ENCODE assay signal across 8 cellular contexts in genomic region chr15:64162869-64163661, GRCh38. TPM values are rescaled to one million over a fixed set of nuclear protein-coding genes. Genes with fewer than 3 reads are reported as not detected.
DNase-seq lines count a peak whose midpoint lies in the region; ATAC-seq, FAIRE-seq and TF ChIP-seq lines count a peak whose summit lies in the region.

PPIB (minus strand) TSS chr15:64163022; CDS start chr15:64162986, 36 bp downstream.

- intact Hi-C loops in spleen (cut with DNase I; ENCODE audit: low total_unique reads), result no loop called here

- WGBS in spleen, 5 donors, result 0 to 1% (median 1%) methylated on average over 12 to 69 of the region's 69 CpGs

- TF ChIP-seq POLR2A in spleen (IDR thresholded peaks at IDR 0.05), result peak in 2 of 3 donors; percentile 38 to 51

- H3K4me1 ChIP-seq in spleen, result peaks cover 22 to 63% (median 60%) of the 10 kb centered on the region in 6 donors

- peak; percentile 27 for TF ChIP-seq CTCF in WI38 (IDR thresholded peaks at IDR 0.05; ENCODE audit: low read depth, low read length)
- peak; percentile 62 for TF ChIP-seq CTCF in bronchial epithelial cell (IDR thresholded peaks at IDR 0.05; ENCODE audit: insufficient read depth, low read length, severe bottlenecking)
- TF ChIP-seq CTCF in spleen (IDR thresholded peaks at IDR 0.05 in 8 of 11, conservative IDR thresholded peaks at IDR 0.05 in 3 of 11), result peak in 8 of 11 experiments; percentile 14 to 70 (median 52)

- peaks cover 43 to 49% of the 10 kb centered on the region in 2 donors for H3K4me1 Mint-ChIP-seq in immature natural killer cell

- H3K4me3 ChIP-seq in WI38 (ENCODE audit: low read depth, low read length), result peak within 1 kb of the TSS; percentile 82
- peak within 1 kb of the TSS; percentile 74 for H3K4me3 ChIP-seq in bronchial epithelial cell (ENCODE audit: low read depth, low read length)
- peak within 1 kb of the TSS; percentile 88 to 96 (median 92) for H3K4me3 ChIP-seq in spleen

- peaks cover 11 to 23% (median 12%) of the 10 kb centered on the region in 3 donors for H3K36me3 Mint-ChIP-seq in immature natural killer cell

- H3K36me3 ChIP-seq in bronchial epithelial cell (ENCODE audit: control insufficient read depth, insufficient read depth, low read length) (peaks cover 24% of the 10 kb centered on the region), spleen (peaks cover 3 to 38% (median 33%) of the 10 kb centered on the region in 6 donors)

- H3K9me3 ChIP-seq in spleen, result no peaks in the 10 kb centered on the region

- peak within 1 kb of the TSS; percentile 76 to 96 (median 92) for H3K27ac ChIP-seq in spleen

- H3K27ac Mint-ChIP-seq in immature natural killer cell, result peak within 1 kb of the TSS; percentile 89 to 99 (median 96)

- peak within 1 kb of the TSS; percentile 84 to 91 (median 86) for H3K4me3 Mint-ChIP-seq in immature natural killer cell

- DNase-seq in AG08396 (ENCODE audit: low spot score), result peak; percentile 98
- DNase-seq in NCI-H2227 (lab: John Stamatoyannopoulos, UW; ENCODE audit: unreplicated experiment), result peak; percentile 96
- peak; percentile 90 for DNase-seq in bronchial epithelial cell (ENCODE audit: low read depth)
- DNase-seq in immature natural killer cell, result peak; percentile 98
- peak; percentile 100 for DNase-seq in spleen

- peak; percentile 92 for ATAC-seq in GM18907 (IDR thresholded peaks at IDR 0.05; ENCODE audit: unreplicated experiment)
- ATAC-seq in HG03159 (IDR thresholded peaks at IDR 0.05; ENCODE audit: unreplicated experiment), result peak; percentile 90

- no peaks in the 10 kb centered on the region for H3K9me3 Mint-ChIP-seq in immature natural killer cell

- no peak for FAIRE-seq in bronchial epithelial cell (lab: Jason Lieb, UNC)

- H3K27me3 ChIP-seq in bronchial epithelial cell (ENCODE audit: control insufficient read depth, insufficient read depth, low read length) (no peaks in the 10 kb centered on the region), spleen (replicated peaks in 1 of 7) (no peaks in the 10 kb centered on the region)

- H3K27me3 Mint-ChIP-seq in immature natural killer cell (ENCODE audit: low read depth in 3 of 3), result peaks cover 1 to 5% (median 3%) of the 10 kb centered on the region in 3 donors

RNA-seq across cellular contexts. Expression of gene PPIB, which starts in this region (rescaled TPM):
- total RNA-seq in bronchial epithelial cell (667 and 1,074 TPM in 2 replicates), spleen (100 to 1,000 TPM; 250 to 448 (median 305) TPM)
- polyA plus RNA-seq in immature natural killer cell (100 to 1,000 TPM; 865 to 973 (median 950) TPM), spleen (100 to 1,000 TPM; 281 to 402 (median 287) TPM)

Comparison
In these comparisons a context has a peak if more than half of its experiments do, and no peak if none do; other contexts are left out.
1. Peak in every context shown above with its lines: DNase-seq, ATAC-seq, H3K4me3 ChIP-seq and H3K27ac ChIP-seq.